11 cellular contexts compared by ENCODE assay signal in genomic region chr7:106978425-106979386, GRCh38.
DNase-seq lines count a peak whose midpoint lies in the region; TF ChIP-seq lines count a peak whose summit lies in the region.
"Had no signal": no experiment of that assay in that cellular context is flagged by ENCODE, and none has a peak within 500 bp of the region (broad histone marks: within the 10 kb centered on the region; RNA-seq: fewer than 3 reads in every experiment).

No MANE protein-coding gene starts in this region.

- in situ Hi-C loops in astrocyte of the cerebellum (cut with HindIII; ENCODE audit: low sequenced_read_pairs) = no loop called here

- peak; percentile 11 for TF ChIP-seq CTCF in astrocyte of the cerebellum (IDR thresholded peaks at IDR 0.05; ENCODE audit: low read depth, low read length, missing control alignments)
- peak in 1 of 4 experiments; percentile 34 for TF ChIP-seq CTCF in uterus (IDR thresholded peaks at IDR 0.05)
- no peak for TF ChIP-seq CTCF in sigmoid colon (IDR thresholded peaks at IDR 0.05)

- no peaks in the 10 kb centered on the region for H3K9me3 ChIP-seq in uterus
- no peaks in the 10 kb centered on the region for H3K9me3 ChIP-seq in sigmoid colon

- H3K4me1 ChIP-seq in uterus = no peaks in the 10 kb centered on the region
- H3K4me1 ChIP-seq in sigmoid colon = no peaks in the 10 kb centered on the region

- 87 to 90% methylated on average over 9 of the region's 9 CpGs for WGBS in sigmoid colon, 2 donors

- H3K27ac ChIP-seq in uterus (peak overlapping the region; percentile 69 to 81), sigmoid colon (peak overlapping the region in 2 of 4 donors; percentile 24 to 45)

- H3K36me3 ChIP-seq in uterus (no peaks in the 10 kb centered on the region), sigmoid colon (no peaks in the 10 kb centered on the region)

- DNase-seq in NCI-H82 (lab: John Stamatoyannopoulos, UW) = peak; percentile 1
- DNase-seq in NCI-H82 treated with DMSO at 0.1 percent for 48 hours (lab: John Stamatoyannopoulos, UW; ENCODE audit: unreplicated experiment) = no peak
- no peak for DNase-seq in astrocyte of the cerebellum (ENCODE audit: low read depth)
- DNase-seq in hepatic stellate cell (ENCODE audit: low spot score) = peak; percentile 14
- DNase-seq in uterus = no peak
- DNase-seq in sigmoid colon = no peak
- no peak for DNase-seq in NAMALWA (ENCODE audit: low spot score)
- no peak for DNase-seq in NCI-H748 (lab: John Stamatoyannopoulos, UW; ENCODE audit: unreplicated experiment)
- DNase-seq: activated effector memory CD4-positive, alpha-beta T cell treated with Interleukin-2 at 50 U/mL for 16 hours; IMR-90; NCI-H187 had no signal

- no peak for TF ChIP-seq EP300 in sigmoid colon (IDR thresholded peaks at IDR 0.05)

- no peak overlapping the region for H3K4me3 ChIP-seq in astrocyte of the cerebellum (ENCODE audit: low read depth, low read length)
- no peak overlapping the region for H3K4me3 ChIP-seq in uterus
- no peak overlapping the region for H3K4me3 ChIP-seq in sigmoid colon

- TF ChIP-seq POLR2A in uterus (IDR thresholded peaks at IDR 0.05) (no peak), sigmoid colon (IDR thresholded peaks at IDR 0.05) (no peak)

- intact Hi-C loops in uterus (cut with DNase I; ENCODE audit: low total_unique reads) (no loop called here), sigmoid colon (cut with DNase I) (no loop called here)

- H3K27me3 ChIP-seq in uterus = no peaks in the 10 kb centered on the region
- no peaks in the 10 kb centered on the region for H3K27me3 ChIP-seq in sigmoid colon

Comparison
In these comparisons a context has a peak if more than half of its experiments do, and no peak if none do; other contexts are left out.
1. DNase-seq: peak in NCI-H82 (single experiment) and hepatic stellate cell (single experiment); none in NCI-H82 treated with DMSO at 0.1 percent for 48 hours (single experiment), astrocyte of the cerebellum (single experiment), uterus (0 of 2), sigmoid colon (single experiment), NAMALWA (single experiment) and NCI-H748 (single experiment).